1 cellular context compared by ENCODE assay signal in genomic region chr1:224168859-224169380, GRCh38.
TF ChIP-seq lines count a peak whose summit lies in the region.

No MANE protein-coding gene starts in this region.

TF ChIP-seq in GM12878, 131 proteins besides CTCF, POLR2A, EP300 and RAD21 (continued from another document):
- peak; percentile 16 for TF ChIP-seq MEF2B (IDR thresholded peaks at IDR 0.05; ENCODE audit: partially characterized antibody, poor library complexity, severe bottlenecking)
- TF ChIP-seq, protein P1, sequence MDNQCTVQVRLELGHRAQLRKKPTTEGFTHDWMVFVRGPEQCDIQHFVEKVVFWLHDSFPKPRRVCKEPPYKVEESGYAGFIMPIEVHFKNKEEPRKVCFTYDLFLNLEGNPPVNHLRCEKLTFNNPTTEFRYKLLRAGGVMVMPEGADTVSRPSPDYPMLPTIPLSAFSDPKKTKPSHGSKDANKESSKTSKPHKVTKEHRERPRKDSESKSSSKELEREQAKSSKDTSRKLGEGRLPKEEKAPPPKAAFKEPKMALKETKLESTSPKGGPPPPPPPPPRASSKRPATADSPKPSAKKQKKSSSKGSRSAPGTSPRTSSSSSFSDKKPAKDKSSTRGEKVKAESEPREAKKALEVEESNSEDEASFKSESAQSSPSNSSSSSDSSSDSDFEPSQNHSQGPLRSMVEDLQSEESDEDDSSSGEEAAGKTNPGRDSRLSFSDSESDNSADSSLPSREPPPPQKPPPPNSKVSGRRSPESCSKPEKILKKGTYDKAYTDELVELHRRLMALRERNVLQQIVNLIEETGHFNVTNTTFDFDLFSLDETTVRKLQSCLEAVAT (IDR thresholded peaks at IDR 0.05): 0 out of 2 replicates have a peak, but pooled peaks have one; percentile 72
